ENCODE assay signal across 11 cellular contexts in genomic region chr5:142874537-142874936, GRCh38.
DNase-seq lines count a peak whose midpoint lies in the region; ATAC-seq and TF ChIP-seq lines count a peak whose summit lies in the region.
"Had no signal": no experiment of that assay in that cellular context is flagged by ENCODE, and none has a peak within 500 bp of the region (broad histone marks: within the 10 kb centered on the region; RNA-seq: fewer than 3 reads in every experiment).

No MANE protein-coding gene starts in this region.

- POLR2A ChIA-PET in CD8-positive, alpha-beta T cell (lab: Charles Lee), result interaction anchor here (0.6 kb wide), 1 partner anchor 700 kb away, joined by 3 read pairs; no protein-coding TSS in a partner anchor

- H3K4me1 Mint-ChIP-seq in CD8-positive, alpha-beta T cell (ENCODE audit: low read depth), result peaks cover 9% of the 10 kb centered on the region

- no peak overlapping the region for H3K27ac Mint-ChIP-seq in CD8-positive, alpha-beta T cell

- H3K4me1 ChIP-seq in Peyer's patch, result peaks cover 0 to 62% (median 11%) of the 10 kb centered on the region in 4 donors
- H3K4me1 ChIP-seq in fibroblast of lung (ENCODE audit: control insufficient read depth, extremely low read depth, insufficient read depth, low read length), result no peaks in the 10 kb centered on the region
- H3K4me1 ChIP-seq in ovary (ENCODE audit: insufficient read depth), result peaks cover 5% of the 10 kb centered on the region
- H3K4me1 ChIP-seq in CD8-positive, alpha-beta T cell (ENCODE audit: insufficient read depth, low read length), result no peaks in the 10 kb centered on the region

- H3K79me2 ChIP-seq in fibroblast of lung (ENCODE audit: control insufficient read depth, insufficient read depth, low read length), result no peaks in the 10 kb centered on the region

- H3K4me3 Mint-ChIP-seq in CD8-positive, alpha-beta T cell, result no peak overlapping the region
- H3K4me3 Mint-ChIP-seq: CD8-positive, alpha-beta memory T cell had no signal

- no peak overlapping the region for H3K9ac ChIP-seq in fibroblast of lung (ENCODE audit: insufficient read depth, low read length)

- intact Hi-C loops in ovary (cut with DNase I), result loop anchor here in 3 of 4 donors (5.0 to 10.0 kb wide), 3 partner anchors 102 to 270 kb away; partner anchors contain the start of gene ARHGAP26 (in 1 of the 3)
- intact Hi-C loops in CD8-positive, alpha-beta T cell (cut with DNase I, micrococcal nuclease), result no loop called here

- peak overlapping the region in 3 of 4 donors; percentile 57 to 79 (median 68) for H3K27ac ChIP-seq in Peyer's patch
- H3K27ac ChIP-seq in fibroblast of lung (ENCODE audit: insufficient read depth, low read length), result no peak overlapping the region
- H3K27ac ChIP-seq in ovary, result no peak overlapping the region
- H3K27ac ChIP-seq in CD8-positive, alpha-beta T cell (ENCODE audit: low read depth, low read length), result no peak overlapping the region
- H3K27ac ChIP-seq: HL-60 had no signal

- TF ChIP-seq POLR2A in Peyer's patch (IDR thresholded peaks at IDR 0.05), result no peak
- TF ChIP-seq POLR2A in ovary (IDR thresholded peaks at IDR 0.05), result no peak

- TF ChIP-seq CTCF in Peyer's patch (IDR thresholded peaks at IDR 0.05) (no peak), fibroblast of lung (conservative IDR thresholded peaks at IDR 0.05 in 1 of 2, IDR thresholded peaks at IDR 0.05 in 1 of 2; ENCODE audit: low read depth in 1 of 2, low read length in 2 of 2) (no peak), ovary (IDR thresholded peaks at IDR 0.05) (no peak)
- TF ChIP-seq CTCF in CD8-positive, alpha-beta T cell (IDR thresholded peaks at IDR 0.05), result no peak

- no peak overlapping the region for H3K4me3 ChIP-seq in Peyer's patch
- H3K4me3 ChIP-seq in fibroblast of lung (replicated peaks in 1 of 4; ENCODE audit: control extremely low read depth in 1 of 4, insufficient read depth in 1 of 4, low read depth in 3 of 4, low read length in 4 of 4), result no peak overlapping the region
- H3K4me3 ChIP-seq in ovary, result no peak overlapping the region
- H3K4me3 ChIP-seq in CD8-positive, alpha-beta T cell (ENCODE audit: low read depth, low read length), result no peak overlapping the region

- peaks cover 28% of the 10 kb centered on the region for H3K36me3 Mint-ChIP-seq in CD8-positive, alpha-beta T cell

- H3K27me3 ChIP-seq in Peyer's patch (no peaks in the 10 kb centered on the region), fibroblast of lung (ENCODE audit: control insufficient read depth, insufficient read depth, low read length) (no peaks in the 10 kb centered on the region), ovary (no peaks in the 10 kb centered on the region)
- H3K27me3 ChIP-seq in CD8-positive, alpha-beta T cell (ENCODE audit: insufficient read depth, low read length), result no peaks in the 10 kb centered on the region

- H3K4me2 ChIP-seq in fibroblast of lung (ENCODE audit: extremely low read depth, insufficient read depth, low read length), result no peak overlapping the region

- no peak for TF ChIP-seq EP300 in ovary (IDR thresholded peaks at IDR 0.05)

- ATAC-seq in CD8-positive, alpha-beta T cell, result no peak
- no peak for ATAC-seq in HG03442 (IDR thresholded peaks at IDR 0.05; ENCODE audit: unreplicated experiment)
- no peak for ATAC-seq in GM18511 (IDR thresholded peaks at IDR 0.05; ENCODE audit: unreplicated experiment)

- H2AFZ ChIP-seq in fibroblast of lung (ENCODE audit: low read length), result no peak overlapping the region

- H3K9me3 Mint-ChIP-seq in CD8-positive, alpha-beta T cell, result no peaks in the 10 kb centered on the region
- H3K9me3 Mint-ChIP-seq: CD8-positive, alpha-beta memory T cell had no signal

- no peaks in the 10 kb centered on the region for H3K27me3 Mint-ChIP-seq in CD8-positive, alpha-beta T cell (ENCODE audit: low read depth)
- H3K27me3 Mint-ChIP-seq: CD8-positive, alpha-beta memory T cell had no signal

- H3K9me3 ChIP-seq in Peyer's patch (no peaks in the 10 kb centered on the region), fibroblast of lung (ENCODE audit: control insufficient read depth, insufficient read depth, low read depth, low read length) (no peaks in the 10 kb centered on the region), ovary (no peaks in the 10 kb centered on the region)
- no peaks in the 10 kb centered on the region for H3K9me3 ChIP-seq in CD8-positive, alpha-beta T cell (ENCODE audit: low read length)

- DNase-seq in DMS79 treated with DMSO at 0.1 percent for 48 hours (lab: John Stamatoyannopoulos, UW) (peak; percentile 46), Peyer's patch (peak in 2 of 3 donors; percentile 94), fibroblast of lung (ENCODE audit: low read depth in 2 of 2) (peak; percentile 42 to 75), ovary (peak in 4 of 5 donors; percentile 32 to 64 (median 58)), amniotic stem cell (lab: John Stamatoyannopoulos, UW) (no peak)
- no peak for DNase-seq in CD8-positive, alpha-beta T cell
- DNase-seq: CD8-positive, alpha-beta memory T cell; erythroblast had no signal

- CTCF ChIA-PET in CD8-positive, alpha-beta T cell (lab: Charles Lee), result interaction anchor here (0.6 to 15.5 kb wide), 10 partner anchors 7 to 179 kb away, joined by 3 to 258 read pairs (median 4); partner anchors contain the start of gene ARHGAP26

- no peaks in the 10 kb centered on the region for H4K20me1 ChIP-seq in fibroblast of lung (ENCODE audit: control insufficient read depth, extremely low read depth, insufficient read depth, low read length)

- 60 to 69% (median 65%) methylated on average over 7 of the region's 7 CpGs for WGBS in ovary, 3 donors

- H3K36me3 ChIP-seq in Peyer's patch, result no peaks in the 10 kb centered on the region
- no peaks in the 10 kb centered on the region for H3K36me3 ChIP-seq in fibroblast of lung (ENCODE audit: control insufficient read depth, insufficient read depth, low read length)
- H3K36me3 ChIP-seq in ovary, result no peaks in the 10 kb centered on the region
- H3K36me3 ChIP-seq in CD8-positive, alpha-beta T cell (ENCODE audit: insufficient read depth, low read length), result no peaks in the 10 kb centered on the region

Comparison
In these comparisons a context has a peak if more than half of its experiments do, and no peak if none do; other contexts are left out.
1. DNase-seq: peak in DMS79 treated with DMSO at 0.1 percent for 48 hours (single experiment), Peyer's patch (2 of 3), fibroblast of lung (2 of 2) and ovary (4 of 5); none in amniotic stem cell (single experiment) and CD8-positive, alpha-beta T cell (0 of 7).
2. H3K27ac ChIP-seq: peak in Peyer's patch (3 of 4); none in fibroblast of lung (single experiment), ovary (0 of 2) and CD8-positive, alpha-beta T cell (single experiment).
3. intact Hi-C loops: an anchor here in ovary (5.0 to 10.0 kb wide); none called in CD8-positive, alpha-beta T cell.